13 cellular contexts compared by ENCODE assay signal in genomic region chr3:133856316-133856715, GRCh38. TPM values are rescaled to one million over a fixed set of nuclear protein-coding genes. Genes with fewer than 3 reads are reported as not detected.
"Had no signal": no experiment of that assay in that cellular context is flagged by ENCODE, and none has a peak within 500 bp of the region (broad histone marks: within the 10 kb centered on the region; RNA-seq: fewer than 3 reads in every experiment).

No MANE protein-coding gene starts in this region.

- H3K36me3 ChIP-seq: neutrophil, transverse colon had no signal

- H3K27me3 ChIP-seq: neutrophil, transverse colon had no signal

- H3K4me2 ChIP-seq: smooth muscle cell had no signal

- H3K4me1 ChIP-seq: transverse colon had no signal

- ATAC-seq: mucosa of descending colon; naive thymus-derived CD8-positive, alpha-beta T cell; right cardiac atrium had no signal

- H3K4me3 ChIP-seq: mucosa of descending colon, smooth muscle cell, transverse colon had no signal

- DNase-seq: activated CD4-positive, alpha-beta T cell treated with anti-CD3 and anti-CD28 coated beads, Interleukin-2, amount 10 ng/mL, durations not matched to agents 7 days and 5 days; activated CD4-positive, CD25-positive, alpha-beta regulatory T cell; activated CD8-positive, alpha-beta memory T cell treated with anti-CD3 and anti-CD28 coated beads for 24 hours; activated naive CD4-positive, alpha-beta T cell treated with anti-CD3 and anti-CD28 coated beads for 36 hours; cerebellar nuclear complex; dermis blood vessel endothelial cell; head of caudate nucleus; mucosa of descending colon; naive thymus-derived CD8-positive, alpha-beta T cell; right cardiac atrium; transverse colon had no signal

- H3K27ac ChIP-seq: neutrophil, transverse colon had no signal

- H3K9me3 ChIP-seq: mucosa of descending colon, neutrophil, transverse colon had no signal

RNA-seq across cellular contexts. Expression of gene RAB6B, which starts 39.4 kb away (rescaled TPM):
- total RNA-seq: activated CD4-positive, alpha-beta T cell treated with anti-CD3 and anti-CD28 coated beads, Interleukin-2, amount 10 ng/mL, durations not matched to agents 7 days and 5 days; activated naive CD4-positive, alpha-beta T cell treated with anti-CD3 and anti-CD28 coated beads for 36 hours; naive thymus-derived CD8-positive, alpha-beta T cell had no signal
